Comparison of ENCODE assay signal across 1 cellular context in the genomic region with DNA sequence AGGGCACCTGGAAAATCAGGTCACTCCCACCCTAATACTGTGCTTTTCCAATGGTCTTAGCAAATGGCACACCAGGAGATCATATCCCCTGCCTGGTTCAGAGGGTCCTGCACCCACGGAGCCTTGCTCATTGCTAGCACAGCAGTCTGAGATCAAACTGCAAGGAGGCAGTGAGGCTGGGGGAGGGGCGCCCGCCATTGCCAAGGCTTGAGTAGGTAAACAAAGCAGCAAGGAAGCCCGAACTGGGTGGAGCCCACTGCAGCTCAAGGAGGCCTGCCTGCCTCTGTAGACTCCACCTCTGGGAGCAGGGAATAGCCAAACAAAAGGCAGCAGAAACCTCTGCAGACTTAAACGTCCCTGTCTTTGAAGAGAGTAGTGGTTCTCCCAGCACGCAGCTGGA. TPM values are rescaled to one million over a fixed set of nuclear protein-coding genes. Genes with fewer than 3 reads are reported as not detected.
"Had no signal": no experiment of that assay in that cellular context is flagged by ENCODE, and none has a peak within 500 bp of the region (broad histone marks: within the 10 kb centered on the region; RNA-seq: fewer than 3 reads in every experiment).

No MANE protein-coding gene starts in this region.

RNA-seq across cellular contexts. Expression of gene VGLL3, which starts 26.4 kb away (rescaled TPM):
- polyA plus RNA-seq: immature natural killer cell had no signal
